ENCODE assay signal across 21 cellular contexts in the genomic region with DNA sequence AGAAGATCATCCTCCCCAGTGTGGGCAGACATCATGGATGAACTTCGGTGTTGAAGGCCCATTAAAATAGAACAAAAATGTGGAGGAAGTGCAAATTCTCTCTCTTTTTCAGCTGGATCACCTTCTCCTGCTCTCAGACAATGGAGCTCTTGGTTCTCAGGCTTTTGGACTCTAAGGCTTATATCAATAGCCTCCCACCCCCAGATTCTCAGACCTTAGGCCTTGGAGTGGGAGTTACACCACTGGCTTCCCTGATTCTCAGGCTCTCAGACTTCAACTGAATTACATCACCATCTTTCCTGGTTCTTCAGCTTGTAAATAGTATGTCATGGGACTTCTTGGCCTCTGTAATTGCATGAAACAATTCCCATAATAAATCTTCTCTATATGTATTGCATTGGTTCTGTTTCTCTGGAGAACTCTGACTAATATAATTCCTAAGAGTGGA. TPM values are rescaled to one million over a fixed set of nuclear protein-coding genes. Genes with fewer than 3 reads are reported as not detected.
DNase-seq lines count a peak whose midpoint lies in the region; ATAC-seq, FAIRE-seq and TF ChIP-seq lines count a peak whose summit lies in the region.
"Had no signal": no experiment of that assay in that cellular context is flagged by ENCODE, and none has a peak within 500 bp of the region (broad histone marks: within the 10 kb centered on the region; RNA-seq: fewer than 3 reads in every experiment).

No MANE protein-coding gene starts in this region.

- dilution Hi-C loops in endothelial cell of umbilical vein (cut with MboI; ENCODE audit: extremely low pct_ligation_motif_present, low sequenced_read_pairs): loop anchor here (25.0 kb wide), 1 partner anchor 118 kb away; no protein-coding TSS in a partner anchor

- H3K4me3 ChIP-seq in AG04449 (ENCODE audit: low read depth, low read length) (no peak overlapping the region), HUES48 (ENCODE audit: low read depth, low read length) (no peak overlapping the region), endothelial cell of umbilical vein (replicated peaks in 1 of 3; ENCODE audit: insufficient read depth in 1 of 3, low read depth in 1 of 3, low read length in 3 of 3) (no peak overlapping the region), mucosa of rectum (ENCODE audit: low read length in 2 of 2) (peak overlapping the region in 1 of 2 donors; percentile 3), lower lobe of right lung (no peak overlapping the region)
- H3K4me3 ChIP-seq: A549, HAP-1, left lung had no signal

- TF ChIP-seq CTCF in AG04449 (IDR thresholded peaks at IDR 0.05; ENCODE audit: insufficient read depth, low read length, missing control alignments) (no peak), endothelial cell of umbilical vein (IDR thresholded peaks at IDR 0.05; ENCODE audit: extremely low read depth in 1 of 2, insufficient read depth in 1 of 2, low read depth in 1 of 2, low read length in 2 of 2) (no peak), lower lobe of right lung (IDR thresholded peaks at IDR 0.05) (no peak)

- peak; percentile 57 for DNase-seq in AG04449 (ENCODE audit: low read depth, low spot score)
- peak; percentile 82 for DNase-seq in endothelial cell of umbilical vein (ENCODE audit: low read depth, low spot score)
- DNase-seq in NCI-H187 (lab: John Stamatoyannopoulos, UW): no peak
- DNase-seq in lower lobe of right lung: no peak
- no peak for DNase-seq in T1000 (lab: John Stamatoyannopoulos, UW)
- DNase-seq: activated CD4-positive, CD25-positive, alpha-beta regulatory T cell treated with anti-CD3 and anti-CD28 coated beads, Interleukin-2, amount 50 U/mL, for 72 hours; activated effector memory CD4-positive, alpha-beta T cell treated with Interleukin-2 at 50 U/mL for 16 hours; aorta; GDM1; left lung; MM.1S; NCI-H1930; NCI-H524; SIG-M5 had no signal

- peak overlapping the region; percentile 20 for H3K27ac ChIP-seq in HUES48 (ENCODE audit: low read depth, low read length)
- H3K27ac ChIP-seq in endothelial cell of umbilical vein (ENCODE audit: insufficient read depth, low read depth, low read length): no peak overlapping the region
- peak overlapping the region; percentile 79 to 88 for H3K27ac ChIP-seq in mucosa of rectum (ENCODE audit: low read depth in 2 of 2, low read length in 2 of 2)
- no peak overlapping the region for H3K27ac ChIP-seq in lower lobe of right lung
- H3K27ac ChIP-seq: A549, left lung, parathyroid adenoma had no signal

- no peak for FAIRE-seq in endothelial cell of umbilical vein (lab: Jason Lieb, UNC)

- CTCF ChIA-PET in AG04449 (lab: Yijun Ruan, JAX): interaction anchor here (1.2 to 1.3 kb wide), 3 partner anchors 9 to 38 kb away, joined by 3 to 5 read pairs (median 3); no protein-coding TSS in a partner anchor
- CTCF ChIA-PET in endothelial cell of umbilical vein (lab: Charles Lee): no interaction called here

- H2AFZ ChIP-seq in endothelial cell of umbilical vein (ENCODE audit: low read depth, low read length): no peak overlapping the region
- H2AFZ ChIP-seq: parathyroid adenoma had no signal

- no peaks in the 10 kb centered on the region for H4K20me1 ChIP-seq in endothelial cell of umbilical vein (replicated peaks; ENCODE audit: control insufficient read depth, extremely low read depth, insufficient read depth, low read length)

- ATAC-seq in lower lobe of right lung: no peak
- ATAC-seq in GM21447 (IDR thresholded peaks at IDR 0.05; ENCODE audit: unreplicated experiment): no peak
- ATAC-seq: A549; left lung; stimulated activated memory B cell treated with anti-CD40 and anti-IgM and Interleukin-4, amounts not matched to agents 10 μg/mL and 1 μg/mL and 100 μg/mL, for 72 hours had no signal

- POLR2A ChIA-PET in AG04449 (lab: Yijun Ruan, JAX) (no interaction called here), endothelial cell of umbilical vein (lab: Charles Lee) (no interaction called here)

- H3K9me3 ChIP-seq in HUES48 (ENCODE audit: control insufficient read depth, insufficient read depth, low read length): peaks cover 27% of the 10 kb centered on the region
- H3K9me3 ChIP-seq in endothelial cell of umbilical vein (replicated peaks; ENCODE audit: control insufficient read depth, insufficient read depth, low read length): no peaks in the 10 kb centered on the region
- H3K9me3 ChIP-seq in mucosa of rectum (ENCODE audit: control insufficient read depth in 2 of 2, low read length in 2 of 2): no peaks in the 10 kb centered on the region
- H3K9me3 ChIP-seq in lower lobe of right lung: no peaks in the 10 kb centered on the region
- H3K9me3 ChIP-seq: A549, HAP-1, left lung had no signal

- no peaks in the 10 kb centered on the region for H3K79me2 ChIP-seq in endothelial cell of umbilical vein (ENCODE audit: control insufficient read depth, insufficient read depth, low read length)
- H3K79me2 ChIP-seq: parathyroid adenoma had no signal

- TF ChIP-seq POLR2A in endothelial cell of umbilical vein (IDR thresholded peaks at IDR 0.05; ENCODE audit: low read depth, low read length): no peak

- intact Hi-C loops in endothelial cell of umbilical vein (cut with micrococcal nuclease) (no loop called here), lower lobe of right lung (cut with DNase I) (no loop called here)

- H3K27me3 ChIP-seq in HUES48 (ENCODE audit: control insufficient read depth, insufficient read depth, low read length) (no peaks in the 10 kb centered on the region), endothelial cell of umbilical vein (ENCODE audit: control insufficient read depth in 2 of 2, insufficient read depth in 2 of 2, low read length in 2 of 2) (no peaks in the 10 kb centered on the region), mucosa of rectum (ENCODE audit: control insufficient read depth in 2 of 2, insufficient read depth in 2 of 2, low read length in 2 of 2) (no peaks in the 10 kb centered on the region), lower lobe of right lung (ENCODE audit: low read depth) (no peaks in the 10 kb centered on the region)
- H3K27me3 ChIP-seq: left lung had no signal

- no peaks in the 10 kb centered on the region for H3K9me1 ChIP-seq in endothelial cell of umbilical vein (replicated peaks; ENCODE audit: control insufficient read depth, extremely low read depth, insufficient read depth, low read length)

- BruUV-seq in endothelial cell of umbilical vein (replicated peaks; lab: Mats Ljungman, UMichigan): no TSS peak

- H3K9ac ChIP-seq in HUES48 (ENCODE audit: low read depth, low read length) (no peak overlapping the region), endothelial cell of umbilical vein (replicated peaks; ENCODE audit: extremely low read depth, insufficient read depth, low read length) (no peak overlapping the region), mucosa of rectum (ENCODE audit: low read depth in 1 of 2, low read length in 2 of 2) (peak overlapping the region in 1 of 2 donors; percentile 53)
- H3K9ac ChIP-seq: parathyroid adenoma had no signal

- no peak overlapping the region for H3K4me2 ChIP-seq in endothelial cell of umbilical vein (ENCODE audit: insufficient read depth, low read length)
- H3K4me2 ChIP-seq: A549 had no signal

- peaks cover 3% of the 10 kb centered on the region; the same call in 1 of the 2 replicates for H3K36me3 ChIP-seq in HUES48 (ENCODE audit: control insufficient read depth, insufficient read depth, low read length)
- no peaks in the 10 kb centered on the region for H3K36me3 ChIP-seq in endothelial cell of umbilical vein (ENCODE audit: control insufficient read depth in 2 of 2, extremely low read depth in 1 of 2, insufficient read depth in 2 of 2, low read length in 2 of 2)
- no peaks in the 10 kb centered on the region for H3K36me3 ChIP-seq in mucosa of rectum (ENCODE audit: control insufficient read depth in 2 of 2, insufficient read depth in 2 of 2, low read length in 2 of 2)
- no peaks in the 10 kb centered on the region for H3K36me3 ChIP-seq in lower lobe of right lung
- H3K36me3 ChIP-seq: HAP-1, left lung had no signal

- H3K4me1 ChIP-seq in HUES48 (ENCODE audit: control insufficient read depth, insufficient read depth, low read length) (peaks cover 35% of the 10 kb centered on the region), endothelial cell of umbilical vein (ENCODE audit: control insufficient read depth, extremely low read depth, insufficient read depth, low read length) (peaks cover 8% of the 10 kb centered on the region), mucosa of rectum (ENCODE audit: control insufficient read depth in 2 of 2, insufficient read depth in 2 of 2, low read length in 2 of 2) (peaks cover 4 to 25% of the 10 kb centered on the region in 2 donors), lower lobe of right lung (peaks cover 9% of the 10 kb centered on the region)
- H3K4me1 ChIP-seq: A549, HAP-1, parathyroid adenoma had no signal

TF ChIP-seq in endothelial cell of umbilical vein, 7 proteins besides CTCF, POLR2A, EP300 and RAD21 (continues in another document):
- TF ChIP-seq, protein P1, sequence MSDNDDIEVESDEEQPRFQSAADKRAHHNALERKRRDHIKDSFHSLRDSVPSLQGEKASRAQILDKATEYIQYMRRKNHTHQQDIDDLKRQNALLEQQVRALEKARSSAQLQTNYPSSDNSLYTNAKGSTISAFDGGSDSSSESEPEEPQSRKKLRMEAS (IDR thresholded peaks at IDR 0.05; ENCODE audit: insufficient read depth, insufficient read length): no peak
- no peak for TF ChIP-seq FOS (IDR thresholded peaks at IDR 0.05; ENCODE audit: borderline replicate concordance, insufficient read depth, low read length)
- TF ChIP-seq GATA2 (IDR thresholded peaks at IDR 0.05; ENCODE audit: insufficient read depth, insufficient read length, low read depth, low read length): no peak
- TF ChIP-seq POLR2AphosphoS5 (IDR thresholded peaks at IDR 0.05; ENCODE audit: insufficient read depth, low read depth, low read length): no peak

RNA-seq across cellular contexts. Expression of a gene that starts 36.6 kb away (rescaled TPM):
- total RNA-seq in endothelial cell of umbilical vein (95.7 and 107 TPM in 2 replicates), lower lobe of right lung (73.8 TPM)
- 26.0 and 27.3 TPM in 2 replicates for polyA plus RNA-seq in endothelial cell of umbilical vein
- 30.0 and 35.5 TPM in 2 replicates for polyA plus RNA-seq in endothelial cell of umbilical vein (2011; cell fraction: cytosol; rRNA removed)
- 70.9 and 78.9 TPM in 2 replicates for polyA plus RNA-seq in endothelial cell of umbilical vein (2011; cell fraction: nucleus; rRNA removed)
- polyA plus RNA-seq in endothelial cell of umbilical vein (2012): 88.1 and 119 TPM in 2 replicates
- 37.1 and 37.5 TPM in 2 replicates for polyA minus RNA-seq in endothelial cell of umbilical vein
- 10.5 TPM for polyA minus RNA-seq in endothelial cell of umbilical vein (2011; cell fraction: cytosol; rRNA and poly(A)+ RNA removed)
- polyA minus RNA-seq in endothelial cell of umbilical vein (2011; cell fraction: nucleus; rRNA and poly(A)+ RNA removed): 64.1 and 74.2 TPM in 2 replicates

RNA-seq across cellular contexts. Expression of a gene that starts 37.2 kb away (rescaled TPM):
- total RNA-seq in endothelial cell of umbilical vein: 968 and 982 TPM in 2 replicates
- polyA plus RNA-seq in endothelial cell of umbilical vein: 1,861 and 1,972 TPM in 2 replicates
- polyA plus RNA-seq in endothelial cell of umbilical vein (2011; cell fraction: cytosol; rRNA removed): 1,632 and 1,874 TPM in 2 replicates
- 571 and 678 TPM in 2 replicates for polyA plus RNA-seq in endothelial cell of umbilical vein (2011; cell fraction: nucleus; rRNA removed)
- polyA plus RNA-seq in endothelial cell of umbilical vein (2012): 1,466 and 1,504 TPM in 2 replicates
- 1,622 and 1,688 TPM in 2 replicates for polyA minus RNA-seq in endothelial cell of umbilical vein
- 59.7 TPM for polyA minus RNA-seq in endothelial cell of umbilical vein (2011; cell fraction: cytosol; rRNA and poly(A)+ RNA removed)
- polyA minus RNA-seq in endothelial cell of umbilical vein (2011; cell fraction: nucleus; rRNA and poly(A)+ RNA removed): 209 and 300 TPM in 2 replicates
- total RNA-seq in lower lobe of right lung: 291 TPM

Comparison
In these comparisons a context has a peak if more than half of its experiments do, and no peak if none do; other contexts are left out.
1. DNase-seq: peak in AG04449 (single experiment) and endothelial cell of umbilical vein (single experiment); none in NCI-H187 (0 of 2), lower lobe of right lung (single experiment) and T1000 (single experiment).
2. H3K27ac ChIP-seq: peak in HUES48 (single experiment) and mucosa of rectum (2 of 2); none in endothelial cell of umbilical vein (single experiment) and lower lobe of right lung (single experiment).